In genomic region chr15:88920892-88921435, GRCh38 we compare ENCODE assay signal across 8 cellular contexts. TPM values are rescaled to one million over a fixed set of nuclear protein-coding genes. Genes with fewer than 3 reads are reported as not detected.
A peak's percentile ranks its signal among the peaks of the same experiment; 100 is the strongest.
DNase-seq lines count a peak whose midpoint lies in the region; ATAC-seq and TF ChIP-seq lines count a peak whose summit lies in the region.
"Not testable (repeated sequence)": the region's sequence is repeated elsewhere in the genome, so short reads cannot be mapped to it uniquely, and the experiment has no call there.

No MANE protein-coding gene starts in this region.

- H3K27ac Mint-ChIP-seq in activated CD8-positive, alpha-beta memory T cell treated with anti-CD3 and anti-CD28 coated beads, Interleukin-2, amount 10 ng/mL, durations not matched to agents 7 days and 5 days = peak overlapping the region; percentile 51

- not testable (repeated sequence) for H3K27me3 ChIP-seq in AG04450 (ENCODE audit: control insufficient read depth, insufficient read depth, low read length); PC-9 (ENCODE audit: insufficient read depth, low read depth); osteoblast (ENCODE audit: insufficient read depth, low read length)

- not testable (repeated sequence) for H3K79me2 ChIP-seq in PC-9 (ENCODE audit: low read depth); osteoblast (ENCODE audit: insufficient read depth, low read length)

- CTCF ChIA-PET in AG04450 (lab: Charles Lee) (interaction anchor here (0.6 to 1.1 kb wide), 5 partner anchors 16 to 137 kb away, joined by 3 to 8 read pairs (median 4); no protein-coding TSS in a partner anchor), PC-9 (lab: Charles Lee) (interaction anchor here (0.6 kb wide), 1 partner anchor 118 kb away, joined by 5 read pairs; no protein-coding TSS in a partner anchor)
- CTCF ChIA-PET in activated CD8-positive, alpha-beta memory T cell treated with anti-CD3 and anti-CD28 coated beads, Interleukin-2, amount 10 ng/mL, durations not matched to agents 7 days and 5 days (lab: Charles Lee) = interaction anchor here (0.6 to 2.1 kb wide), 4 partner anchors 17 to 565 kb away, joined by 3 to 22 read pairs (median 4); no protein-coding TSS in a partner anchor

- peaks cover 17% of the 10 kb centered on the region for H3K4me1 ChIP-seq in PC-9 (replicated peaks; ENCODE audit: insufficient read depth)
- peaks cover 32% of the 10 kb centered on the region for H3K4me1 ChIP-seq in osteoblast (ENCODE audit: insufficient read depth, low read length)

- peaks cover 18% of the 10 kb centered on the region for H3K27me3 Mint-ChIP-seq in activated CD8-positive, alpha-beta memory T cell treated with anti-CD3 and anti-CD28 coated beads, Interleukin-2, amount 10 ng/mL, durations not matched to agents 7 days and 5 days

- H3K4me2 ChIP-seq in PC-9 = peak overlapping the region; percentile 36; the same call in 1 of the 2 replicates
- H3K4me2 ChIP-seq in osteoblast (ENCODE audit: insufficient read depth, low read length) = peak overlapping the region; percentile 54

- H3F3A ChIP-seq in PC-9 (ENCODE audit: insufficient read depth, low read depth) = peaks cover 12% of the 10 kb centered on the region; the same call in 1 of the 2 replicates

- not testable (repeated sequence) for H3K9me2 ChIP-seq in PC-9 (ENCODE audit: insufficient read depth)

- peak; percentile 93 for ATAC-seq in GM18868 (IDR thresholded peaks at IDR 0.05; ENCODE audit: unreplicated experiment)
- ATAC-seq in GM21825 (IDR thresholded peaks at IDR 0.05; ENCODE audit: unreplicated experiment) = peak; percentile 46
- ATAC-seq in HG03095 (IDR thresholded peaks at IDR 0.05; ENCODE audit: unreplicated experiment) = peak; percentile 67
- ATAC-seq in activated CD8-positive, alpha-beta memory T cell treated with anti-CD3 and anti-CD28 coated beads, Interleukin-2, amount 10 ng/mL, durations not matched to agents 7 days and 5 days = peak; percentile 85

- H3K4me3 Mint-ChIP-seq in activated CD8-positive, alpha-beta memory T cell treated with anti-CD3 and anti-CD28 coated beads, Interleukin-2, amount 10 ng/mL, durations not matched to agents 7 days and 5 days = not testable (repeated sequence)

- H4K20me1 ChIP-seq in PC-9 (ENCODE audit: insufficient read depth); osteoblast (ENCODE audit: insufficient read depth, low read length): not testable (repeated sequence)

- not testable (repeated sequence) for H3K9me3 Mint-ChIP-seq in activated CD8-positive, alpha-beta memory T cell treated with anti-CD3 and anti-CD28 coated beads, Interleukin-2, amount 10 ng/mL, durations not matched to agents 7 days and 5 days (ENCODE audit: low read depth)

- TSS peak; percentile 65 for BruUV-seq in PC-9 (replicated peaks; lab: Mats Ljungman, UMichigan)

- H3K4me3 ChIP-seq in AG04450 (ENCODE audit: low read depth, low read length); PC-9; choroid plexus epithelial cell (ENCODE audit: low read depth, low read length); osteoblast (ENCODE audit: insufficient read depth, low read length): not testable (repeated sequence)

- H3K27ac ChIP-seq in AG04450 (ENCODE audit: low read depth, low read length) (peak overlapping the region; percentile 73), osteoblast (ENCODE audit: low read depth, low read length) (peak overlapping the region; percentile 86)
- not testable (repeated sequence) for H3K27ac ChIP-seq in PC-9

- DNase-seq in AG04450 (ENCODE audit: low read depth, low spot score); osteoblast (ENCODE audit: insufficient read length, low spot score, missing footprints): not testable (repeated sequence)
- peak in 1 of 2 experiments; percentile 61 for DNase-seq in PC-9
- peak; percentile 73 for DNase-seq in activated CD8-positive, alpha-beta memory T cell treated with anti-CD3 and anti-CD28 coated beads, Interleukin-2, amount 10 ng/mL, durations not matched to agents 7 days and 5 days
- peak; percentile 88 for DNase-seq in choroid plexus epithelial cell (ENCODE audit: low read depth)

- POLR2A ChIA-PET in AG04450 (lab: Yijun Ruan, JAX) (interaction anchor here (0.6 to 1.1 kb wide), 6 partner anchors 9 to 271 kb away, joined by 3 to 9 read pairs (median 5); no protein-coding TSS in a partner anchor), PC-9 (lab: Charles Lee; ENCODE audit: unreplicated experiment) (interaction anchor here (0.7 kb wide), 1 partner anchor 292 kb away, joined by 3 read pairs; no protein-coding TSS in a partner anchor)

- H3K4me1 Mint-ChIP-seq in activated CD8-positive, alpha-beta memory T cell treated with anti-CD3 and anti-CD28 coated beads, Interleukin-2, amount 10 ng/mL, durations not matched to agents 7 days and 5 days = peaks cover 35% of the 10 kb centered on the region

- not testable (repeated sequence) for H2AFZ ChIP-seq in PC-9; osteoblast (ENCODE audit: low read length)

- intact Hi-C loops in PC-9 (cut with micrococcal nuclease; ENCODE audit: unreplicated experiment) = not testable (repeated sequence)

- not testable (repeated sequence) for H3K9me3 ChIP-seq in AG04450 (ENCODE audit: control insufficient read depth, insufficient read depth, low read length); PC-9 (ENCODE audit: insufficient read depth, low read depth); osteoblast (ENCODE audit: low read depth, low read length)

- H3K36me3 Mint-ChIP-seq in activated CD8-positive, alpha-beta memory T cell treated with anti-CD3 and anti-CD28 coated beads, Interleukin-2, amount 10 ng/mL, durations not matched to agents 7 days and 5 days = not testable (repeated sequence)

- H3K36me3 ChIP-seq in PC-9 (ENCODE audit: low read depth); osteoblast (ENCODE audit: insufficient read depth, low read length): not testable (repeated sequence)

- not testable (repeated sequence) for TF ChIP-seq CTCF in AG04450 (IDR thresholded peaks at IDR 0.05; ENCODE audit: low read depth, low read length); PC-9 (conservative IDR thresholded peaks at IDR 0.05); choroid plexus epithelial cell (conservative IDR thresholded peaks at IDR 0.05; ENCODE audit: low read depth, low read length); osteoblast (IDR thresholded peaks at IDR 0.05; ENCODE audit: extremely low read depth, low read depth, low read length)

RNA-seq across cellular contexts. Expression of gene MFGE8, which starts 7.8 kb away (rescaled TPM):
- 904 and 1,035 TPM in 2 replicates for polyA plus RNA-seq in AG04450 (2011; rRNA removed)
- polyA minus RNA-seq in AG04450 (2011; rRNA and poly(A)+ RNA removed) = 213 and 313 TPM in 2 replicates
- total RNA-seq in PC-9 (2021) = 54.5 and 64.3 TPM in 2 replicates
- total RNA-seq in activated CD8-positive, alpha-beta memory T cell treated with anti-CD3 and anti-CD28 coated beads, Interleukin-2, amount 10 ng/mL, durations not matched to agents 7 days and 5 days = 10 to 100 TPM; 22.9 to 38.1 TPM
- total RNA-seq in osteoblast = 195 and 209 TPM in 2 replicates

RNA-seq across cellular contexts. Expression of gene HAPLN3, which starts 25.6 kb away (rescaled TPM):
- 5.6 and 6.8 TPM in 2 replicates for polyA plus RNA-seq in AG04450 (2011; rRNA removed)
- 3.0 and 4.3 TPM in 2 replicates for polyA minus RNA-seq in AG04450 (2011; rRNA and poly(A)+ RNA removed)
- total RNA-seq in PC-9 (2021) = 2.4 and 3.8 TPM in 2 replicates
- total RNA-seq in activated CD8-positive, alpha-beta memory T cell treated with anti-CD3 and anti-CD28 coated beads, Interleukin-2, amount 10 ng/mL, durations not matched to agents 7 days and 5 days = 10 to 100 TPM; 37.3 to 49.1 TPM
- total RNA-seq in osteoblast = 14.7 and 18.8 TPM in 2 replicates
